In genomic region chr20:20216941-20217340, GRCh38 we compare ENCODE assay signal across 20 cellular contexts.
DNase-seq lines count a peak whose midpoint lies in the region; ATAC-seq, FAIRE-seq and TF ChIP-seq lines count a peak whose summit lies in the region.
"Had no signal": no experiment of that assay in that cellular context is flagged by ENCODE, and none has a peak within 500 bp of the region (broad histone marks: within the 10 kb centered on the region; RNA-seq: fewer than 3 reads in every experiment).

No MANE protein-coding gene starts in this region.

- peaks cover 8 to 14% (median 9%) of the 10 kb centered on the region in 3 donors for H3K27me3 Mint-ChIP-seq in immature natural killer cell (ENCODE audit: low read depth in 3 of 3)

- peaks cover 3 to 45% (median 13%) of the 10 kb centered on the region in 9 donors for H3K4me1 ChIP-seq in heart right ventricle
- H3K4me1 ChIP-seq in pancreas, result no peaks in the 10 kb centered on the region
- H3K4me1 ChIP-seq: prostate gland had no signal

- peaks cover 10 to 18% (median 11%) of the 10 kb centered on the region in 3 donors for H3K36me3 Mint-ChIP-seq in immature natural killer cell
- H3K36me3 Mint-ChIP-seq: stimulated activated effector memory CD8-positive, alpha-beta T cell treated with anti-CD3 and anti-CD28 coated beads, Interleukin-12 subunit alpha, Interleukin-12 subunit beta, amount 100 ng/mL, for 72 hours had no signal

- WGBS in heart right ventricle, 2 donors, result 42% methylated on average over 2 of the region's 2 CpGs
- 46 to 49% methylated on average over 2 of the region's 2 CpGs for WGBS in pancreas, 2 donors

- H3K27ac ChIP-seq in heart right ventricle, result peak overlapping the region; percentile 3 to 87 (median 72)
- no peak overlapping the region for H3K27ac ChIP-seq in pancreas
- H3K27ac ChIP-seq: BLaER1 treated with 17β-estradiol and CSF1 and Interleukin-3, amounts not matched to agents 10 nM and 100 nM; PC-9; prostate gland; transverse colon had no signal

- H3K9me3 Mint-ChIP-seq in immature natural killer cell, result peaks cover 1 to 18% (median 16%) of the 10 kb centered on the region in 6 donors
- H3K9me3 Mint-ChIP-seq: stimulated activated effector memory CD8-positive, alpha-beta T cell treated with anti-CD3 and anti-CD28 coated beads, Interleukin-12 subunit alpha, Interleukin-12 subunit beta, amount 100 ng/mL, for 72 hours had no signal

- TF ChIP-seq CTCF in heart right ventricle (IDR thresholded peaks at IDR 0.05), result no peak
- TF ChIP-seq CTCF in pancreas (IDR thresholded peaks at IDR 0.05), result no peak

- H3K4me3 ChIP-seq in heart right ventricle (no peak overlapping the region), pancreas (no peak overlapping the region)
- H3K4me3 ChIP-seq: BLaER1 treated with 17β-estradiol and CSF1 and Interleukin-3, amounts not matched to agents 10 nM and 100 nM; PC-9; prostate gland; transverse colon had no signal

- H3K9me3 ChIP-seq in heart right ventricle (peaks cover 0 to 12% (median 0%) of the 10 kb centered on the region in 11 donors), pancreas (no peaks in the 10 kb centered on the region)
- H3K9me3 ChIP-seq: prostate gland, transverse colon had no signal

- ATAC-seq in heart right ventricle, result no peak
- ATAC-seq in left ventricle myocardium superior, result no peak
- no peak for ATAC-seq in pancreas
- no peak for ATAC-seq in HG03196 (IDR thresholded peaks at IDR 0.05; ENCODE audit: unreplicated experiment)
- ATAC-seq: activated CD8-positive, alpha-beta T cell treated with anti-CD3 and anti-CD28 coated beads, Interleukin-2, amount 10 ng/mL, durations not matched to agents 7 days and 5 days had no signal

- peak overlapping the region; percentile 64 to 86 (median 70) for H3K4me3 Mint-ChIP-seq in immature natural killer cell
- H3K4me3 Mint-ChIP-seq: activated CD8-positive, alpha-beta T cell treated with anti-CD3 and anti-CD28 coated beads, Interleukin-2, amount 10 ng/mL, durations not matched to agents 7 days and 5 days; activated naive CD4-positive, alpha-beta T cell treated with anti-CD3 and anti-CD28 coated beads for 36 hours; stimulated activated effector memory CD8-positive, alpha-beta T cell treated with anti-CD3 and anti-CD28 coated beads, Interleukin-12 subunit alpha, Interleukin-12 subunit beta, amount 100 ng/mL, for 72 hours had no signal

- intact Hi-C loops in heart right ventricle (cut with DNase I) (loop anchor here in 2 of 10 donors (2.0 to 10.0 kb wide), 3 partner anchors 82 to 130 kb away; no protein-coding TSS in a partner anchor), left ventricle myocardium superior (cut with micrococcal nuclease) (no loop called here), pancreas (cut with DNase I) (no loop called here)

- H3K4me1 Mint-ChIP-seq in immature natural killer cell, result peaks cover 48 to 50% of the 10 kb centered on the region in 2 donors
- H3K4me1 Mint-ChIP-seq: stimulated activated effector memory CD8-positive, alpha-beta T cell treated with anti-CD3 and anti-CD28 coated beads, Interleukin-12 subunit alpha, Interleukin-12 subunit beta, amount 100 ng/mL, for 72 hours had no signal

- DNase-seq in heart right ventricle (no peak), left ventricle myocardium superior (no peak), NCI-H748 (lab: John Stamatoyannopoulos, UW; ENCODE audit: unreplicated experiment) (peak; percentile 64), immature natural killer cell (peak in 2 of 3 donors; percentile 39), HuH-7.5 (ENCODE audit: low spot score) (no peak), pancreas (no peak)
- DNase-seq: activated CD4-positive, alpha-beta T cell treated with anti-CD3 and anti-CD28 coated beads for 1 hour; activated CD8-positive, alpha-beta T cell treated with anti-CD3 and anti-CD28 coated beads, Interleukin-2, amount 10 ng/mL, durations not matched to agents 7 days and 5 days; activated naive CD4-positive, alpha-beta T cell treated with anti-CD3 and anti-CD28 coated beads for 36 hours; DND-41; IMR-90; mesenchymal stem cell; NCI-H2171; PC-9; transverse colon had no signal

- no peaks in the 10 kb centered on the region for H3K36me3 ChIP-seq in heart right ventricle
- no peaks in the 10 kb centered on the region for H3K36me3 ChIP-seq in pancreas
- H3K36me3 ChIP-seq: prostate gland, transverse colon had no signal

- peaks cover 0 to 15% (median 0%) of the 10 kb centered on the region in 7 donors for H3K27me3 ChIP-seq in heart right ventricle
- no peaks in the 10 kb centered on the region for H3K27me3 ChIP-seq in pancreas
- H3K27me3 ChIP-seq: BLaER1 treated with 17β-estradiol and CSF1 and Interleukin-3, amounts not matched to agents 10 nM and 100 nM had no signal

- H3K27ac Mint-ChIP-seq in immature natural killer cell, result peak overlapping the region; percentile 92 to 99 (median 97)
- H3K27ac Mint-ChIP-seq: activated CD8-positive, alpha-beta T cell treated with anti-CD3 and anti-CD28 coated beads, Interleukin-2, amount 10 ng/mL, durations not matched to agents 7 days and 5 days; activated naive CD4-positive, alpha-beta T cell treated with anti-CD3 and anti-CD28 coated beads for 36 hours; stimulated activated effector memory CD8-positive, alpha-beta T cell treated with anti-CD3 and anti-CD28 coated beads, Interleukin-12 subunit alpha, Interleukin-12 subunit beta, amount 100 ng/mL, for 72 hours had no signal

- FAIRE-seq in pancreas (lab: Jason Lieb, UNC), result no peak
- FAIRE-seq: endothelial cell of umbilical vein had no signal

Comparison
In these comparisons a context has a peak if more than half of its experiments do, and no peak if none do; other contexts are left out.
1. DNase-seq: peak in NCI-H748 (single experiment) and immature natural killer cell (2 of 3); none in heart right ventricle (0 of 2), left ventricle myocardium superior (single experiment), HuH-7.5 (single experiment) and pancreas (0 of 6).
2. H3K27ac ChIP-seq: peak in heart right ventricle (10 of 10); none in pancreas (0 of 4).